In genomic region chr16:11502239-11502638, GRCh38 we compare ENCODE assay signal across 15 cellular contexts.
"Had no signal": no experiment of that assay in that cellular context is flagged by ENCODE, and none has a peak within 500 bp of the region (broad histone marks: within the 10 kb centered on the region; RNA-seq: fewer than 3 reads in every experiment).

No MANE protein-coding gene starts in this region.

- H3K27me3 Mint-ChIP-seq: naive thymus-derived CD4-positive, alpha-beta T cell had no signal

- ATAC-seq: foreskin keratinocyte; naive thymus-derived CD4-positive, alpha-beta T cell had no signal

- DNase-seq: effector CD4-positive, alpha-beta T cell; erythroblast; foreskin keratinocyte; kidney glomerular epithelial cell; naive thymus-derived CD4-positive, alpha-beta T cell; nephron progenitor cell; small intestine; stimulated activated CD4-positive, alpha-beta T cell treated with anti-CD3 and anti-CD28 coated beads, Interleukin-12 subunit alpha, Interleukin-12 subunit beta, amount 100 ng/mL, for 4 hours; stimulated activated naive CD4-positive, alpha-beta T cell; stomach; substantia nigra; transverse colon had no signal

- H3K27ac ChIP-seq: coronary artery, foreskin keratinocyte, stomach, thoracic aorta, transverse colon had no signal

- H3K4me3 Mint-ChIP-seq: endodermal cell; naive thymus-derived CD4-positive, alpha-beta T cell; nephron progenitor cell had no signal

- H3K9me3 Mint-ChIP-seq: endodermal cell; naive thymus-derived CD4-positive, alpha-beta T cell; nephron progenitor cell had no signal

- H3K27ac Mint-ChIP-seq: endodermal cell; naive thymus-derived CD4-positive, alpha-beta T cell; nephron progenitor cell had no signal

- H3K4me3 ChIP-seq: coronary artery, stomach, thoracic aorta, transverse colon had no signal

- H3K9me3 ChIP-seq: stomach, thoracic aorta, transverse colon had no signal

- H3K36me3 Mint-ChIP-seq: naive thymus-derived CD4-positive, alpha-beta T cell had no signal

- H3K27me3 ChIP-seq: foreskin keratinocyte, stomach, transverse colon had no signal

- H3K36me3 ChIP-seq: stomach, thoracic aorta, transverse colon had no signal
